Comparison of ENCODE assay signal across 16 cellular contexts in genomic region chr10:12510566-12510965, GRCh38.
DNase-seq lines count a peak whose midpoint lies in the region; ATAC-seq and TF ChIP-seq lines count a peak whose summit lies in the region.
"Had no signal": no experiment of that assay in that cellular context is flagged by ENCODE, and none has a peak within 500 bp of the region (broad histone marks: within the 10 kb centered on the region; RNA-seq: fewer than 3 reads in every experiment).

No MANE protein-coding gene starts in this region.

- H3K27ac Mint-ChIP-seq in CD8-positive, alpha-beta T cell: peak overlapping the region; percentile 18
- peak overlapping the region; percentile 56 for H3K27ac Mint-ChIP-seq in activated T-helper 17 cell treated with anti-CD3 and anti-CD28 coated beads, Interleukin-2, amount 50 U/mL, for 72 hours
- H3K27ac Mint-ChIP-seq: T-helper 2 cell treated with Interferon-gamma antibody and Interleukin-4, amounts not matched to agents 5 μg/mL and 100 μg/mL, for 36 hours had no signal

- H3K36me3 Mint-ChIP-seq in CD8-positive, alpha-beta T cell: no peaks in the 10 kb centered on the region
- H3K36me3 Mint-ChIP-seq in activated T-helper 17 cell treated with anti-CD3 and anti-CD28 coated beads, Interleukin-2, amount 50 U/mL, for 72 hours (ENCODE audit: low read depth): no peaks in the 10 kb centered on the region

- H3K27me3 ChIP-seq in CD8-positive, alpha-beta T cell (ENCODE audit: insufficient read depth, low read length): no peaks in the 10 kb centered on the region
- H3K27me3 ChIP-seq: BLaER1 treated with 17β-estradiol and CSF1 and Interleukin-3, amounts not matched to agents 10 nM and 100 nM; heart right ventricle; uterus had no signal

- no peaks in the 10 kb centered on the region for H3K9me3 ChIP-seq in CD8-positive, alpha-beta T cell (ENCODE audit: low read length)
- H3K9me3 ChIP-seq: heart right ventricle, left ventricle myocardium inferior, uterus had no signal

- H3K9me3 Mint-ChIP-seq in CD8-positive, alpha-beta T cell: no peaks in the 10 kb centered on the region
- no peaks in the 10 kb centered on the region for H3K9me3 Mint-ChIP-seq in activated T-helper 17 cell treated with anti-CD3 and anti-CD28 coated beads, Interleukin-2, amount 50 U/mL, for 72 hours
- H3K9me3 Mint-ChIP-seq: central memory CD8-positive, alpha-beta T cell; T-helper 2 cell treated with Interferon-gamma antibody and Interleukin-4, amounts not matched to agents 5 μg/mL and 100 μg/mL, for 36 hours had no signal

- CTCF ChIA-PET in CD8-positive, alpha-beta T cell (lab: Charles Lee): no interaction called here

- H3K4me1 Mint-ChIP-seq in CD8-positive, alpha-beta T cell (ENCODE audit: low read depth): peaks cover 65% of the 10 kb centered on the region
- peaks cover 8% of the 10 kb centered on the region for H3K4me1 Mint-ChIP-seq in activated T-helper 17 cell treated with anti-CD3 and anti-CD28 coated beads, Interleukin-2, amount 50 U/mL, for 72 hours

- no peaks in the 10 kb centered on the region for H3K27me3 Mint-ChIP-seq in CD8-positive, alpha-beta T cell (ENCODE audit: low read depth)
- no peaks in the 10 kb centered on the region for H3K27me3 Mint-ChIP-seq in activated T-helper 17 cell treated with anti-CD3 and anti-CD28 coated beads, Interleukin-2, amount 50 U/mL, for 72 hours
- H3K27me3 Mint-ChIP-seq: central memory CD8-positive, alpha-beta T cell had no signal

- no peak for TF ChIP-seq CTCF in CD8-positive, alpha-beta T cell (IDR thresholded peaks at IDR 0.05)

- H3K27ac ChIP-seq in CD8-positive, alpha-beta T cell (ENCODE audit: low read depth, low read length): no peak overlapping the region
- H3K27ac ChIP-seq: BLaER1 treated with 17β-estradiol and CSF1 and Interleukin-3, amounts not matched to agents 10 nM and 100 nM; heart right ventricle; left ventricle myocardium inferior; parathyroid adenoma; uterus had no signal

- no peaks in the 10 kb centered on the region for H3K36me3 ChIP-seq in CD8-positive, alpha-beta T cell (ENCODE audit: insufficient read depth, low read length)
- H3K36me3 ChIP-seq: heart right ventricle, left ventricle myocardium inferior, uterus had no signal

- no peak overlapping the region for H3K4me3 ChIP-seq in CD8-positive, alpha-beta T cell (ENCODE audit: low read depth, low read length)
- H3K4me3 ChIP-seq: BLaER1 treated with 17β-estradiol and CSF1 and Interleukin-3, amounts not matched to agents 10 nM and 100 nM; heart right ventricle; left ventricle myocardium inferior; uterus had no signal

- ATAC-seq in CD8-positive, alpha-beta T cell: no peak
- no peak for ATAC-seq in activated T-helper 17 cell treated with anti-CD3 and anti-CD28 coated beads, Interleukin-2, amount 50 U/mL, for 72 hours (replicated peaks)
- ATAC-seq in GM21423 (IDR thresholded peaks at IDR 0.05; ENCODE audit: unreplicated experiment): no peak
- no peak for ATAC-seq in stimulated activated naive CD8-positive, alpha-beta T cell treated with anti-CD3 and anti-CD28 coated beads, Interleukin-15, Interleukin-2, amounts not matched to agents 100 U/mL and 50 U/mL, for 24 hours
- ATAC-seq: heart right ventricle had no signal

- peaks cover 34% of the 10 kb centered on the region for H3K4me1 ChIP-seq in CD8-positive, alpha-beta T cell (ENCODE audit: insufficient read depth, low read length)
- H3K4me1 ChIP-seq: left ventricle myocardium inferior, parathyroid adenoma, uterus had no signal

- no peak overlapping the region for H3K4me3 Mint-ChIP-seq in CD8-positive, alpha-beta T cell
- H3K4me3 Mint-ChIP-seq in activated T-helper 17 cell treated with anti-CD3 and anti-CD28 coated beads, Interleukin-2, amount 50 U/mL, for 72 hours: peak overlapping the region; percentile 18
- H3K4me3 Mint-ChIP-seq: central memory CD8-positive, alpha-beta T cell; T-helper 2 cell treated with Interferon-gamma antibody and Interleukin-4, amounts not matched to agents 5 μg/mL and 100 μg/mL, for 36 hours had no signal

- POLR2A ChIA-PET in CD8-positive, alpha-beta T cell (lab: Charles Lee): interaction anchor here (0.9 kb wide), 1 partner anchor 77 kb away, joined by 3 read pairs; no protein-coding TSS in a partner anchor

- peak in 1 of 7 experiments; percentile 31 for DNase-seq in CD8-positive, alpha-beta T cell
- DNase-seq in kidney glomerular epithelial cell (lab: John Stamatoyannopoulos, UW) (peak; percentile 52), putamen (ENCODE audit: low spot score) (peak; percentile 56), mesenteric fat pad (ENCODE audit: low spot score) (no peak), HuH-7 (ENCODE audit: low spot score) (no peak)
- no peak for DNase-seq in stimulated activated naive CD8-positive, alpha-beta T cell treated with anti-CD3 and anti-CD28 coated beads, Interleukin-15, Interleukin-2, amounts not matched to agents 100 U/mL and 50 U/mL, for 24 hours
- DNase-seq: heart right ventricle, left ventricle myocardium inferior, NCI-H187 treated with DMSO at 0.1 percent for 48 hours, uterus had no signal

- intact Hi-C loops in CD8-positive, alpha-beta T cell (cut with DNase I, micrococcal nuclease): no loop called here

Comparison
In these comparisons a context has a peak if more than half of its experiments do, and no peak if none do; other contexts are left out.
1. DNase-seq: peak in kidney glomerular epithelial cell (single experiment) and putamen (single experiment); none in mesenteric fat pad (single experiment), HuH-7 (single experiment) and stimulated activated naive CD8-positive, alpha-beta T cell treated with anti-CD3 and anti-CD28 coated beads, Interleukin-15, Interleukin-2, amounts not matched to agents 100 U/mL and 50 U/mL, for 24 hours (single experiment).